ENCODE assay signal across 13 cellular contexts in genomic region chrX:46733226-46733625, GRCh38.
"Had no signal": no experiment of that assay in that cellular context is flagged by ENCODE, and none has a peak within 500 bp of the region (broad histone marks: within the 10 kb centered on the region; RNA-seq: fewer than 3 reads in every experiment).

No MANE protein-coding gene starts in this region.

- H3K27ac ChIP-seq: body of pancreas, colonic mucosa, esophagus squamous epithelium, hepatocyte, psoas muscle, right lobe of liver had no signal

- H3K4me3 Mint-ChIP-seq: neural crest cell had no signal

- H3K4me1 ChIP-seq: body of pancreas, colonic mucosa, esophagus squamous epithelium, psoas muscle, right lobe of liver had no signal

- H3K4me3 ChIP-seq: body of pancreas, colonic mucosa, esophagus squamous epithelium, hepatocyte, psoas muscle, right lobe of liver had no signal

- ATAC-seq: body of pancreas, psoas muscle, right lobe of liver had no signal

- H3K4me1 Mint-ChIP-seq: neural crest cell had no signal

- H3K4me2 ChIP-seq: hepatocyte had no signal

- DNase-seq: activated CD4-positive, alpha-beta T cell treated with anti-CD3 and anti-CD28 coated beads for 4 hours; activated gamma-delta T cell; body of pancreas; central memory CD4-positive, alpha-beta T cell; colonic mucosa; esophagus squamous epithelium; islet precursor cell; psoas muscle; right lobe of liver; T-helper 1 cell; T1000 had no signal

- H3K9me3 ChIP-seq: body of pancreas, colonic mucosa, right lobe of liver had no signal
